In the genomic region with DNA sequence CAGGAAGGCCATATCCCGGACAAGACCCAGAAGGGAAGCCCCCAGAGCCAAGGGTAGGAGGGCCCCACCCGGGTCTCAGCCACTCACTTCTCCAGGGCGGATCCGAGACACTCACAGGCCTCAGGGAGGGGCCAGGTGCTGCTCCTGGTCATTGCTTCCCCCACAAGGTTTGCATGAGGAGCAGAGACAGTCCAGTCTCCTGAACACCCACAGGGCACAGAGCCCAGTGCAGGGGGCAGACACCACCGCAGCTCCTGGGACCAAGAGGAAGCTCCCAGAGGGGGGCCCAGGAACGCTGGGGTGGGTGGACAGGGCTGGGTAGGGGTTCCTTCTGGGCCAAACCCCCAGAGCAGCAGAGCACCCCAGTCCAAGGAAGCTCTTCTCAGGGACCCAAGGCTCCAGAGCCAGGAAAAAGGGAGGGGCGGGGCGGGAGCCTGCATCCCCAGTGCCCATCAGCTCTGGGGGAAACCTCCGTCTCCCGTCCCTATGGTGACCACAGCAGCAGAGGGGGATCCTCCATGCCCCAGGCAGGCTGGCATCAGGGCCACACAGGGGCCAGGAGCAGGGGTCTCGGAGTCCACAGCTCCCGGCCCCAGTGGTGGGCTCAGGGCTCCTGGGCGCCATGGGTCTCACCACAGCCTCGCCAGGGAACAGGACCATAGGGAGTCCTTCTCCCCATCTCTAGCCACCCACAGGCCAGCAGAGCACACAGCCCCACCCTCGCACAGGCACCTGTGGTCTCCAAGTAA, we compare ENCODE assay signal across 8 cellular contexts. TPM values are rescaled to one million over a fixed set of nuclear protein-coding genes. Genes with fewer than 3 reads are reported as not detected.
A peak's percentile ranks its signal among the peaks of the same experiment; 100 is the strongest.
DNase-seq lines count a peak whose midpoint lies in the region; ATAC-seq, FAIRE-seq and TF ChIP-seq lines count a peak whose summit lies in the region.

No MANE protein-coding gene starts in this region.

- H3K4me1 ChIP-seq in K562 (replicated peaks in 1 of 2; ENCODE audit: control insufficient read depth in 2 of 2, insufficient read depth in 2 of 2, low read length in 2 of 2) (peaks cover 9 to 72% of the 10 kb centered on the region in 2 experiments), mucosa of descending colon (ENCODE audit: low read depth) (peaks cover 11% of the 10 kb centered on the region)

- POLR2A ChIA-PET in K562 (lab: Yijun Ruan, JAX): interaction anchor here (0.7 to 2.5 kb wide), 6 partner anchors 9 to 303 kb away, joined by 3 to 8 read pairs (median 4); partner anchors contain the start of genes AXIN1, DECR2 and PGAP6

- peak overlapping the region; percentile 55 for H3K4me2 ChIP-seq in K562 (ENCODE audit: insufficient read depth, low read length)

- H3K9me1 ChIP-seq in K562 (ENCODE audit: control insufficient read depth, insufficient read depth, low read length): peaks cover 5% of the 10 kb centered on the region

- WGBS in K562 (ENCODE audit: insufficient coverage, low coverage, missing lambda C conversion rate): 62% methylated on average over 13 of the region's 15 CpGs

- TF ChIP-seq CTCF in K562 (IDR thresholded peaks at IDR 0.05 in 2 of 3, conservative IDR thresholded peaks at IDR 0.05 in 1 of 3; ENCODE audit: insufficient read depth in 2 of 3, low read depth in 1 of 3, low read length in 3 of 3) (no peak), mucosa of descending colon (IDR thresholded peaks at IDR 0.05) (no peak)

- intact Hi-C loops in K562 (cut with micrococcal nuclease): no loop called here
- intact Hi-C loops in mucosa of descending colon (cut with DNase I, micrococcal nuclease): no loop called here

- no peaks in the 10 kb centered on the region for H3K9me3 Mint-ChIP-seq in activated naive CD4-positive, alpha-beta T cell treated with anti-CD3 and anti-CD28 coated beads, Interleukin-2, amount 50 U/mL, for 24 hours

- ATAC-seq in K562: peak; percentile 58
- peak; percentile 4 for ATAC-seq in mucosa of descending colon
- no peak for ATAC-seq in GM21360 (IDR thresholded peaks at IDR 0.05; ENCODE audit: unreplicated experiment)

- no peaks in the 10 kb centered on the region for H3K27me3 ChIP-seq in K562 (ENCODE audit: control insufficient read depth in 2 of 2, insufficient read depth in 2 of 2, low read length in 2 of 2)

- H3K79me2 ChIP-seq in K562 (ENCODE audit: control insufficient read depth, insufficient read depth, low read length): peaks cover 13% of the 10 kb centered on the region

- CTCF ChIA-PET in K562 (lab: Yijun Ruan, JAX; ENCODE audit: low intra/inter-chr PET ratio): interaction anchor here (0.6 to 0.8 kb wide), 2 partner anchors 28 to 1462 kb away, joined by 3 read pairs; no protein-coding TSS in a partner anchor

- no peaks in the 10 kb centered on the region for H4K20me1 ChIP-seq in K562 (replicated peaks; ENCODE audit: control insufficient read depth, insufficient read depth, low read length)

- no peaks in the 10 kb centered on the region for H3K36me3 Mint-ChIP-seq in activated naive CD4-positive, alpha-beta T cell treated with anti-CD3 and anti-CD28 coated beads, Interleukin-2, amount 50 U/mL, for 24 hours

- TF ChIP-seq POLR2A in K562 (conservative IDR thresholded peaks at IDR 0.05): no peak

- H2AFZ ChIP-seq in K562 (ENCODE audit: low read depth, low read length): peak overlapping the region; percentile 47; the same call in 1 of the 2 replicates

- H3K27ac Mint-ChIP-seq in activated naive CD4-positive, alpha-beta T cell treated with anti-CD3 and anti-CD28 coated beads, Interleukin-2, amount 50 U/mL, for 24 hours: peak overlapping the region; percentile 94

- TF ChIP-seq RAD21 in K562 (CRISPR knock-in tag; conservative IDR thresholded peaks at IDR 0.05 in 1 of 2, IDR thresholded peaks at IDR 0.05 in 1 of 2): no peak

- no peaks in the 10 kb centered on the region for H3K9me3 ChIP-seq in K562 (replicated peaks; ENCODE audit: control insufficient read depth, insufficient read depth, low read depth, low read length)
- H3K9me3 ChIP-seq in mucosa of descending colon: no peaks in the 10 kb centered on the region

- H3K4me3 Mint-ChIP-seq in activated naive CD4-positive, alpha-beta T cell treated with anti-CD3 and anti-CD28 coated beads, Interleukin-2, amount 50 U/mL, for 24 hours: peak overlapping the region; percentile 84

- DNase-seq in activated naive CD4-positive, alpha-beta T cell treated with anti-CD3 and anti-CD28 coated beads, Interleukin-2, amount 50 U/mL, for 16 hours: no peak
- DNase-seq in K562 (ENCODE audit: extremely low read depth in 1 of 4, low spot score in 3 of 4) (peak in 2 of 4 experiments; percentile 49 to 55), mucosa of descending colon (peak in 2 of 3 donors; percentile 60 to 66), SKM-1 (lab: John Stamatoyannopoulos, UW; ENCODE audit: unreplicated experiment) (no peak), NOMO-1 treated with DMSO at 0.1 percent for 48 hours (lab: John Stamatoyannopoulos, UW; ENCODE audit: unreplicated experiment) (no peak), LoVo (ENCODE audit: low spot score) (no peak)

- peak overlapping the region; percentile 78 for H3K27ac ChIP-seq in K562 (ENCODE audit: extremely low read depth, low read depth, low read length)

- peak overlapping the region; percentile 64 to 92 for H3K9ac ChIP-seq in K562 (ENCODE audit: insufficient read depth in 1 of 2, low read depth in 2 of 2, low read length in 2 of 2)

- peaks cover 21% of the 10 kb centered on the region for H3K4me1 Mint-ChIP-seq in activated naive CD4-positive, alpha-beta T cell treated with anti-CD3 and anti-CD28 coated beads, Interleukin-2, amount 50 U/mL, for 24 hours

- BruUV-seq in K562 (replicated peaks; lab: Mats Ljungman, UMichigan): no TSS peak

- H3K4me3 ChIP-seq in K562: peak overlapping the region; percentile 61
- no peak overlapping the region for H3K4me3 ChIP-seq in mucosa of descending colon

- H3K36me3 ChIP-seq in K562 (ENCODE audit: control insufficient read depth, insufficient read depth, low read length): peaks cover 83% of the 10 kb centered on the region; the same call in 2 of the 3 replicates
- peaks cover 9% of the 10 kb centered on the region for H3K36me3 ChIP-seq in mucosa of descending colon (ENCODE audit: low read depth)

- in situ Hi-C loops in K562 (cut with MboI): no loop called here

- H3K27me3 Mint-ChIP-seq in activated naive CD4-positive, alpha-beta T cell treated with anti-CD3 and anti-CD28 coated beads, Interleukin-2, amount 50 U/mL, for 24 hours: no peaks in the 10 kb centered on the region

- peak; percentile 56 for FAIRE-seq in K562 (lab: Jason Lieb, UNC)

- no peak for TF ChIP-seq EP300 in K562 (IDR thresholded peaks at IDR 0.05; ENCODE audit: low read length)

RNA-seq across cellular contexts. Expression of gene MRPL28, which starts 0.8 kb away (rescaled TPM):
- total RNA-seq in K562 (2011; cell fraction: chromatin; rRNA removed; ENCODE audit: low replicate concordance): 23.4 and 64.3 TPM in 2 replicates
- 75.9 and 80.4 TPM in 2 replicates for total RNA-seq in K562 (2011; cell fraction: nucleolus; rRNA removed)
- 40.5 and 50.3 TPM in 2 replicates for total RNA-seq in K562 (2011; cell fraction: nucleoplasm; rRNA removed)
- total RNA-seq in K562 (2014; rRNA removed): 323 and 344 TPM in 2 replicates
- total RNA-seq in K562 (2014; rRNA removed; fragmentation: Illumina TruSeq; extraction: Trizol): 54.8 and 63.1 TPM in 2 replicates
- 157 and 167 TPM in 2 replicates for total RNA-seq in K562 (2015; rRNA removed; fragmentation: Illumina TruSeq; extraction: Trizol)
- total RNA-seq in K562 (2021): 175 and 183 TPM in 2 replicates
- polyA plus RNA-seq in K562 (2011; rRNA removed): 152 and 181 TPM in 2 replicates
- polyA plus RNA-seq in K562 (2011; cell fraction: cytosol; rRNA removed): 215 and 452 TPM in 2 replicates
- 114 and 165 TPM in 2 replicates for polyA plus RNA-seq in K562 (2011; cell fraction: nucleus; rRNA removed)
- polyA plus RNA-seq in K562 (2012): 108 and 172 TPM in 2 replicates
- polyA plus RNA-seq in K562 (2014; fragmentation: Illumina TruSeq; extraction: Trizol): 219 and 232 TPM in 2 replicates
- polyA plus RNA-seq in K562 (2014; fragmentation: Nextera tagmentation; extraction: Ambion mirVana): 10 to 100 TPM in 1 of 2 experiments, 1 to 10 TPM in 1; 2.5 to 22.9 TPM
- polyA plus RNA-seq in K562 (2014; rRNA removed): 306 and 314 TPM in 2 replicates
- 49.7 and 74.3 TPM in 2 replicates for polyA minus RNA-seq in K562 (2011; rRNA and poly(A)+ RNA removed)
- 48.1 and 65.9 TPM in 2 replicates for polyA minus RNA-seq in K562 (2011; cell fraction: cytosol; rRNA and poly(A)+ RNA removed)
- polyA minus RNA-seq in K562 (2011; cell fraction: nucleus; rRNA and poly(A)+ RNA removed): 23.4 and 31.5 TPM in 2 replicates
- 10 to 100 TPM; 39.7 to 53.8 (median 49.1) TPM for total RNA-seq in mucosa of descending colon

RNA-seq across cellular contexts. Expression of gene PGAP6, which starts 10.6 kb away (rescaled TPM):
- total RNA-seq in K562 (2011; cell fraction: chromatin; rRNA removed; ENCODE audit: low replicate concordance): 56.2 and 231 TPM in 2 replicates
- total RNA-seq in K562 (2011; cell fraction: nucleolus; rRNA removed): 229 and 238 TPM in 2 replicates
- total RNA-seq in K562 (2011; cell fraction: nucleoplasm; rRNA removed): 112 and 118 TPM in 2 replicates
- total RNA-seq in K562 (2014; rRNA removed): 43.4 and 66.6 TPM in 2 replicates
- 3.8 and 8.9 TPM in 2 replicates for total RNA-seq in K562 (2014; rRNA removed; fragmentation: Illumina TruSeq; extraction: Trizol)
- 35.9 and 39.3 TPM in 2 replicates for total RNA-seq in K562 (2015; rRNA removed; fragmentation: Illumina TruSeq; extraction: Trizol)
- 49.8 and 50.2 TPM in 2 replicates for total RNA-seq in K562 (2021)
- polyA plus RNA-seq in K562 (2011; rRNA removed): 41.7 and 73.2 TPM in 2 replicates
- polyA plus RNA-seq in K562 (2011; cell fraction: cytosol; rRNA removed): 113 and 177 TPM in 2 replicates
- 157 and 271 TPM in 2 replicates for polyA plus RNA-seq in K562 (2011; cell fraction: nucleus; rRNA removed)
- 62.5 and 85.8 TPM in 2 replicates for polyA plus RNA-seq in K562 (2012)
- polyA plus RNA-seq in K562 (2014; fragmentation: Illumina TruSeq; extraction: Trizol): 20.0 and 53.1 TPM in 2 replicates
- 1 to 10 TPM in 1 of 2 experiments, under 1 TPM in 1; 0.45 to 1.3 TPM for polyA plus RNA-seq in K562 (2014; fragmentation: Nextera tagmentation; extraction: Ambion mirVana)
- 46.2 and 50.1 TPM in 2 replicates for polyA plus RNA-seq in K562 (2014; rRNA removed)
- polyA minus RNA-seq in K562 (2011; rRNA and poly(A)+ RNA removed): 25.0 and 47.0 TPM in 2 replicates
- 43.0 and 54.1 TPM in 2 replicates for polyA minus RNA-seq in K562 (2011; cell fraction: cytosol; rRNA and poly(A)+ RNA removed)
- 40.1 and 42.9 TPM in 2 replicates for polyA minus RNA-seq in K562 (2011; cell fraction: nucleus; rRNA and poly(A)+ RNA removed)
- 100 to 1,000 TPM in 1 of 3 donors, 10 to 100 TPM in 2; 77.3 to 134 (median 95.7) TPM for total RNA-seq in mucosa of descending colon

RNA-seq across cellular contexts. Expression of gene AXIN1, which starts 18.6 kb away (rescaled TPM):
- total RNA-seq in K562 (2011; cell fraction: chromatin; rRNA removed; ENCODE audit: low replicate concordance): 41.5 and 88.6 TPM in 2 replicates
- total RNA-seq in K562 (2011; cell fraction: nucleolus; rRNA removed): 39.7 and 42.5 TPM in 2 replicates
- 23.8 and 31.0 TPM in 2 replicates for total RNA-seq in K562 (2011; cell fraction: nucleoplasm; rRNA removed)
- total RNA-seq in K562 (2014; rRNA removed): 53.9 and 65.3 TPM in 2 replicates
- total RNA-seq in K562 (2014; rRNA removed; fragmentation: Illumina TruSeq; extraction: Trizol): 13.1 and 16.0 TPM in 2 replicates
- 28.1 and 28.6 TPM in 2 replicates for total RNA-seq in K562 (2015; rRNA removed; fragmentation: Illumina TruSeq; extraction: Trizol)
- total RNA-seq in K562 (2021): 49.9 and 58.0 TPM in 2 replicates
- 7.4 and 13.0 TPM in 2 replicates for polyA plus RNA-seq in K562 (2011; rRNA removed)
- 13.6 and 26.9 TPM in 2 replicates for polyA plus RNA-seq in K562 (2011; cell fraction: cytosol; rRNA removed)
- polyA plus RNA-seq in K562 (2011; cell fraction: nucleus; rRNA removed): 20.6 and 36.7 TPM in 2 replicates
- polyA plus RNA-seq in K562 (2012): 26.0 and 33.9 TPM in 2 replicates
- polyA plus RNA-seq in K562 (2014; fragmentation: Illumina TruSeq; extraction: Trizol): 25.9 and 36.3 TPM in 2 replicates
- polyA plus RNA-seq in K562 (2014; fragmentation: Nextera tagmentation; extraction: Ambion mirVana): under 1 TPM; 0.42 to 0.77 TPM
- 36.8 and 40.5 TPM in 2 replicates for polyA plus RNA-seq in K562 (2014; rRNA removed)
- 9.0 and 13.1 TPM in 2 replicates for polyA minus RNA-seq in K562 (2011; rRNA and poly(A)+ RNA removed)
- 16.1 and 34.2 TPM in 2 replicates for polyA minus RNA-seq in K562 (2011; cell fraction: cytosol; rRNA and poly(A)+ RNA removed)
- 14.3 and 14.4 TPM in 2 replicates for polyA minus RNA-seq in K562 (2011; cell fraction: nucleus; rRNA and poly(A)+ RNA removed)
- total RNA-seq in mucosa of descending colon: 10 to 100 TPM; 33.0 to 46.3 (median 40.0) TPM

RNA-seq across cellular contexts. Expression of gene NME4, which starts 25.8 kb away (rescaled TPM):
- total RNA-seq in K562 (2011; cell fraction: chromatin; rRNA removed; ENCODE audit: low replicate concordance): 39.0 and 108 TPM in 2 replicates
- total RNA-seq in K562 (2011; cell fraction: nucleolus; rRNA removed): 83.4 and 88.0 TPM in 2 replicates
- 67.1 and 101 TPM in 2 replicates for total RNA-seq in K562 (2011; cell fraction: nucleoplasm; rRNA removed)
- total RNA-seq in K562 (2014; rRNA removed) (211 and 255 TPM in 2 replicates), K562 (2014; rRNA removed; fragmentation: Illumina TruSeq; extraction: Trizol) (50.2 and 61.5 TPM in 2 replicates), K562 (2015; rRNA removed; fragmentation: Illumina TruSeq; extraction: Trizol) (145 and 151 TPM in 2 replicates), K562 (2021) (189 and 206 TPM in 2 replicates), mucosa of descending colon (100 to 1,000 TPM in 1 of 3 donors, 10 to 100 TPM in 2; 24.5 to 125 (median 43.6) TPM)
- polyA plus RNA-seq in K562 (2011; rRNA removed) (139 and 160 TPM in 2 replicates), K562 (2014; fragmentation: Illumina TruSeq; extraction: Trizol) (135 and 223 TPM in 2 replicates), K562 (2014; fragmentation: Nextera tagmentation; extraction: Ambion mirVana) (10 to 100 TPM; 15.4 to 17.5 TPM), K562 (2014; rRNA removed) (264 and 339 TPM in 2 replicates)
- polyA plus RNA-seq in K562 (2011; cell fraction: cytosol; rRNA removed): 277 and 663 TPM in 2 replicates
- 165 and 221 TPM in 2 replicates for polyA plus RNA-seq in K562 (2011; cell fraction: nucleus; rRNA removed)
- polyA plus RNA-seq in K562 (2012): 211 and 279 TPM in 2 replicates
- 23.2 and 37.8 TPM in 2 replicates for polyA minus RNA-seq in K562 (2011; rRNA and poly(A)+ RNA removed)
- polyA minus RNA-seq in K562 (2011; cell fraction: cytosol; rRNA and poly(A)+ RNA removed): 60.9 and 70.8 TPM in 2 replicates
- polyA minus RNA-seq in K562 (2011; cell fraction: nucleus; rRNA and poly(A)+ RNA removed): 32.2 and 35.7 TPM in 2 replicates

RNA-seq across cellular contexts. Expression of gene DECR2, which starts 30.5 kb away (rescaled TPM):
- total RNA-seq in K562 (2011; cell fraction: chromatin; rRNA removed; ENCODE audit: low replicate concordance): 27.0 and 84.4 TPM in 2 replicates
- 49.9 and 50.8 TPM in 2 replicates for total RNA-seq in K562 (2011; cell fraction: nucleolus; rRNA removed)
- 40.5 and 41.6 TPM in 2 replicates for total RNA-seq in K562 (2011; cell fraction: nucleoplasm; rRNA removed)
- total RNA-seq in K562 (2014; rRNA removed) (16.8 and 18.4 TPM in 2 replicates), K562 (2014; rRNA removed; fragmentation: Illumina TruSeq; extraction: Trizol) (3.2 and 5.6 TPM in 2 replicates), K562 (2015; rRNA removed; fragmentation: Illumina TruSeq; extraction: Trizol) (10.3 and 10.6 TPM in 2 replicates), K562 (2021) (22.9 and 23.1 TPM in 2 replicates), mucosa of descending colon (10 to 100 TPM; 39.5 to 64.3 (median 56.0) TPM)
- polyA plus RNA-seq in K562 (2011; rRNA removed) (13.9 and 21.6 TPM in 2 replicates), K562 (2014; fragmentation: Illumina TruSeq; extraction: Trizol) (6.9 and 13.4 TPM in 2 replicates), K562 (2014; fragmentation: Nextera tagmentation; extraction: Ambion mirVana) (1 to 10 TPM; 1.0 to 2.1 TPM), K562 (2014; rRNA removed) (31.9 and 33.1 TPM in 2 replicates)
- 22.5 and 45.9 TPM in 2 replicates for polyA plus RNA-seq in K562 (2011; cell fraction: cytosol; rRNA removed)
- 71.0 and 103 TPM in 2 replicates for polyA plus RNA-seq in K562 (2011; cell fraction: nucleus; rRNA removed)
- 18.3 and 22.5 TPM in 2 replicates for polyA plus RNA-seq in K562 (2012)
- polyA minus RNA-seq in K562 (2011; rRNA and poly(A)+ RNA removed): 1.9 and 3.6 TPM in 2 replicates
- polyA minus RNA-seq in K562 (2011; cell fraction: cytosol; rRNA and poly(A)+ RNA removed): 7.8 and 10.6 TPM in 2 replicates
- polyA minus RNA-seq in K562 (2011; cell fraction: nucleus; rRNA and poly(A)+ RNA removed): 10.1 and 11.2 TPM in 2 replicates

Comparison
In these comparisons a context has a peak if more than half of its experiments do, and no peak if none do; other contexts are left out.
1. DNase-seq: peak in mucosa of descending colon (2 of 3); none in activated naive CD4-positive, alpha-beta T cell treated with anti-CD3 and anti-CD28 coated beads, Interleukin-2, amount 50 U/mL, for 16 hours (single experiment), SKM-1 (single experiment), NOMO-1 treated with DMSO at 0.1 percent for 48 hours (single experiment) and LoVo (single experiment).